In the genomic region with DNA sequence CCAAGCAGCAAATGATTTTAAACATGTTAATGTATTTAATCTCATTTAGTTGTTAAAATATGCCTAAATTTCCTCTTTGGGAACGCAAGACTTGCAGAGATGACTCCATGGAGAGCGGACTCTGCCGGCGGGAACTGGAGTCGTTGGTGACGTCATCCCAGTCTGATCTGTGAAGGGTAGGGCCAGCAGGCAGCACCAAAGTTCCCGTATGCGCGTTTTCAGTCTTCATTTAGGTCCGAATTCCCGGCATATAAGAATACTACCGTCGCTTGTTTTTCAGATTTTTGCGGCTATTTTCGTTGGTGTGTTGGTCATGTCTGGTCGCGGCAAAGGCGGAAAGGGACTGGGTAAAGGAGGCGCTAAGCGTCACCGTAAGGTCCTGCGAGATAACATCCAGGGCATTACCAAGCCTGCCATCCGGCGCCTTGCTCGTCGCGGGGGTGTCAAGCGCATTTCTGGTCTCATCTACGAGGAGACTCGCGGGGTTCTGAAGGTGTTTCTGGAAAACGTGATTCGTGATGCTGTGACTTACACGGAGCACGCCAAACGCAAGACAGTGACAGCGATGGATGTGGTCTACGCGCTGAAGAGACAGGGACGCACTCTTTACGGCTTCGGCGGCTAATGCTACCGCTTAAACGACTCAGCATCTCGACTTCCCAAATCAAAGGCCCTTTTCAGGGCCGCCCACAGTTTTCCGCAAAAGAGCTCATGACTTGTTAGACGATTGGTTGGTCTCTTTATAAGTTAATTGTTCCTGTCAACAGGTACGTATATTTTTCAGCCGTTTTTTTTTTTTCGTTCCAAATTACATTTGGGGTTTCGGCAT, we compare ENCODE assay signal across 1 cellular context.
TF ChIP-seq lines count a peak whose summit lies in the region.

No MANE protein-coding gene starts in this region.

TF ChIP-seq in HepG2, 621 proteins besides CTCF, POLR2A, EP300 and RAD21 (continued from another document and continues in another):
- TF ChIP-seq, protein P1, sequence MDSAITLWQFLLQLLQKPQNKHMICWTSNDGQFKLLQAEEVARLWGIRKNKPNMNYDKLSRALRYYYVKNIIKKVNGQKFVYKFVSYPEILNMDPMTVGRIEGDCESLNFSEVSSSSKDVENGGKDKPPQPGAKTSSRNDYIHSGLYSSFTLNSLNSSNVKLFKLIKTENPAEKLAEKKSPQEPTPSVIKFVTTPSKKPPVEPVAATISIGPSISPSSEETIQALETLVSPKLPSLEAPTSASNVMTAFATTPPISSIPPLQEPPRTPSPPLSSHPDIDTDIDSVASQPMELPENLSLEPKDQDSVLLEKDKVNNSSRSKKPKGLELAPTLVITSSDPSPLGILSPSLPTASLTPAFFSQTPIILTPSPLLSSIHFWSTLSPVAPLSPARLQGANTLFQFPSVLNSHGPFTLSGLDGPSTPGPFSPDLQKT (CRISPR knock-in tag; IDR thresholded peaks at IDR 0.05; ENCODE audit: borderline replicate concordance) = no peak
- TF ChIP-seq FOXP1 (IDR thresholded peaks at IDR 0.05) (no peak), FOXP1 (CRISPR knock-in tag; IDR thresholded peaks at IDR 0.05) (0 out of 2 replicates have a peak, but pooled peaks have one; percentile 37), PAWR (CRISPR knock-in tag; IDR thresholded peaks at IDR 0.05; ENCODE audit: borderline replicate concordance) (no peak), ZNF3 (CRISPR knock-in tag; IDR thresholded peaks at IDR 0.05) (no peak; the same call in 1 of the 2 replicates), ZNF558 (CRISPR knock-in tag; IDR thresholded peaks at IDR 0.05; ENCODE audit: borderline replicate concordance) (peak; percentile 43; the same call in 1 of the 2 replicates), ESRRA (CRISPR knock-in tag; IDR thresholded peaks at IDR 0.05; ENCODE audit: low read depth) (no peak), ZNF550 (CRISPR knock-in tag; IDR thresholded peaks at IDR 0.05; ENCODE audit: borderline replicate concordance) (0 out of 2 replicates have a peak, but pooled peaks have one; percentile 62), CBX2 (IDR thresholded peaks at IDR 0.05; ENCODE audit: low read depth, low read length) (no peak), CBX2 (CRISPR knock-in tag; IDR thresholded peaks at IDR 0.05; ENCODE audit: low read depth) (0 out of 2 replicates have a peak, but pooled peaks have one; percentile 9), JUNB (CRISPR knock-in tag; IDR thresholded peaks at IDR 0.05; ENCODE audit: borderline replicate concordance) (peak; percentile 5; the same call in 1 of the 2 replicates), JUND (CRISPR knock-in tag; IDR thresholded peaks at IDR 0.05) (peak; percentile 96), CHD2 (IDR thresholded peaks at IDR 0.05; ENCODE audit: low read depth, low read length) (peak; percentile 49; the same call in 1 of the 2 replicates), ZNF790 (CRISPR knock-in tag; IDR thresholded peaks at IDR 0.05; ENCODE audit: borderline replicate concordance) (no peak; the same call in 1 of the 2 replicates), ATF4 (CRISPR knock-in tag; IDR thresholded peaks at IDR 0.05) (peak in 1 of 2 experiments; percentile 76; a peak in 2 of 4 replicates), SIX1 (CRISPR knock-in tag; IDR thresholded peaks at IDR 0.05; ENCODE audit: borderline replicate concordance) (0 out of 2 replicates have a peak, but pooled peaks have one; percentile 53), MAF1 (CRISPR knock-in tag; IDR thresholded peaks at IDR 0.05; ENCODE audit: borderline replicate concordance) (no peak), ZNF33B (CRISPR knock-in tag; IDR thresholded peaks at IDR 0.05) (peak; percentile 88), PAXIP1 (CRISPR knock-in tag; conservative IDR thresholded peaks at IDR 0.05) (no peak), BRCA1 (CRISPR knock-in tag; IDR thresholded peaks at IDR 0.05) (0 out of 2 replicates have a peak, but pooled peaks have one; percentile 22), WIZ (CRISPR knock-in tag; IDR thresholded peaks at IDR 0.05) (peak; percentile 88; the same call in 1 of the 2 replicates), PITX1 (CRISPR knock-in tag; IDR thresholded peaks at IDR 0.05) (no peak; the same call in 1 of the 2 replicates), MEIS2 (CRISPR knock-in tag; IDR thresholded peaks at IDR 0.05) (peak; percentile 70; the same call in 1 of the 2 replicates), MTF1 (CRISPR knock-in tag; IDR thresholded peaks at IDR 0.05) (peak; percentile 68), ARNT (IDR thresholded peaks at IDR 0.05) (no peak), NFE2L2 (IDR thresholded peaks at IDR 0.05; ENCODE audit: low read length) (no peak), NR2F6 (IDR thresholded peaks at IDR 0.05) (peak; percentile 30; the same call in 1 of the 2 replicates), NR2F6 (CRISPR knock-in tag; IDR thresholded peaks at IDR 0.05) (peak; percentile 48), ZNF547 (CRISPR knock-in tag; IDR thresholded peaks at IDR 0.05) (peak; percentile 95), CCDC6 (CRISPR knock-in tag; IDR thresholded peaks at IDR 0.05) (peak; percentile 85), ZNF180 (CRISPR knock-in tag; IDR thresholded peaks at IDR 0.05; ENCODE audit: borderline replicate concordance, low read depth) (0 out of 2 replicates have a peak, but pooled peaks have one; percentile 78), ZNF768 (CRISPR knock-in tag; IDR thresholded peaks at IDR 0.05) (peak; percentile 60; the same call in 1 of the 2 replicates), TRIM24 (CRISPR knock-in tag; IDR thresholded peaks at IDR 0.05) (no peak), ZNF607 (CRISPR knock-in tag; IDR thresholded peaks at IDR 0.05; ENCODE audit: borderline replicate concordance) (peak; percentile 86; the same call in 1 of the 2 replicates), ZSCAN25 (CRISPR knock-in tag; IDR thresholded peaks at IDR 0.05) (no peak; the same call in 1 of the 2 replicates), KDM6A (CRISPR knock-in tag; IDR thresholded peaks at IDR 0.05; ENCODE audit: low read depth) (no peak), HMG20A (CRISPR knock-in tag; IDR thresholded peaks at IDR 0.05; ENCODE audit: borderline replicate concordance) (no peak; the same call in 1 of the 2 replicates), MIXL1 (CRISPR knock-in tag; IDR thresholded peaks at IDR 0.05) (no peak), ZNF552 (CRISPR knock-in tag; IDR thresholded peaks at IDR 0.05; ENCODE audit: borderline replicate concordance) (peak; percentile 83), ZNF670 (CRISPR knock-in tag; IDR thresholded peaks at IDR 0.05; ENCODE audit: borderline replicate concordance) (peak; percentile 79; the same call in 1 of the 2 replicates), SP5 (CRISPR knock-in tag; IDR thresholded peaks at IDR 0.05; ENCODE audit: borderline replicate concordance, low read depth) (no peak), SAP130 (CRISPR knock-in tag; IDR thresholded peaks at IDR 0.05; ENCODE audit: low read depth) (peak; percentile 99)
- TF ChIP-seq, protein P2, sequence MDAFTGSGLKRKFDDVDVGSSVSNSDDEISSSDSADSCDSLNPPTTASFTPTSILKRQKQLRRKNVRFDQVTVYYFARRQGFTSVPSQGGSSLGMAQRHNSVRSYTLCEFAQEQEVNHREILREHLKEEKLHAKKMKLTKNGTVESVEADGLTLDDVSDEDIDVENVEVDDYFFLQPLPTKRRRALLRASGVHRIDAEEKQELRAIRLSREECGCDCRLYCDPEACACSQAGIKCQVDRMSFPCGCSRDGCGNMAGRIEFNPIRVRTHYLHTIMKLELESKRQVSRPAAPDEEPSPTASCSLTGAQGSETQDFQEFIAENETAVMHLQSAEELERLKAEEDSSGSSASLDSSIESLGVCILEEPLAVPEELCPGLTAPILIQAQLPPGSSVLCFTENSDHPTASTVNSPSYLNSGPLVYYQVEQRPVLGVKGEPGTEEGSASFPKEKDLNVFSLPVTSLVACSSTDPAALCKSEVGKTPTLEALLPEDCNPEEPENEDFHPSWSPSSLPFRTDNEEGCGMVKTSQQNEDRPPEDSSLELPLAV (CRISPR knock-in tag; conservative IDR thresholded peaks at IDR 0.05; ENCODE audit: low read depth) = no peak; the same call in 1 of the 2 replicates
- TF ChIP-seq, protein P3, sequence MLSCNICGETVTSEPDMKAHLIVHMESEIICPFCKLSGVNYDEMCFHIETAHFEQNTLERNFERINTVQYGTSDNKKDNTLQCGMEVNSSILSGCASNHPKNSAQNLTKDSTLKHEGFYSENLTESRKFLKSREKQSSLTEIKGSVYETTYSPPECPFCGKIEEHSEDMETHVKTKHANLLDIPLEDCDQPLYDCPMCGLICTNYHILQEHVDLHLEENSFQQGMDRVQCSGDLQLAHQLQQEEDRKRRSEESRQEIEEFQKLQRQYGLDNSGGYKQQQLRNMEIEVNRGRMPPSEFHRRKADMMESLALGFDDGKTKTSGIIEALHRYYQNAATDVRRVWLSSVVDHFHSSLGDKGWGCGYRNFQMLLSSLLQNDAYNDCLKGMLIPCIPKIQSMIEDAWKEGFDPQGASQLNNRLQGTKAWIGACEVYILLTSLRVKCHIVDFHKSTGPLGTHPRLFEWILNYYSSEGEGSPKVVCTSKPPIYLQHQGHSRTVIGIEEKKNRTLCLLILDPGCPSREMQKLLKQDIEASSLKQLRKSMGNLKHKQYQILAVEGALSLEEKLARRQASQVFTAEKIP (CRISPR knock-in tag; IDR thresholded peaks at IDR 0.05; ENCODE audit: borderline replicate concordance) = no peak
- TF ChIP-seq, protein P4, sequence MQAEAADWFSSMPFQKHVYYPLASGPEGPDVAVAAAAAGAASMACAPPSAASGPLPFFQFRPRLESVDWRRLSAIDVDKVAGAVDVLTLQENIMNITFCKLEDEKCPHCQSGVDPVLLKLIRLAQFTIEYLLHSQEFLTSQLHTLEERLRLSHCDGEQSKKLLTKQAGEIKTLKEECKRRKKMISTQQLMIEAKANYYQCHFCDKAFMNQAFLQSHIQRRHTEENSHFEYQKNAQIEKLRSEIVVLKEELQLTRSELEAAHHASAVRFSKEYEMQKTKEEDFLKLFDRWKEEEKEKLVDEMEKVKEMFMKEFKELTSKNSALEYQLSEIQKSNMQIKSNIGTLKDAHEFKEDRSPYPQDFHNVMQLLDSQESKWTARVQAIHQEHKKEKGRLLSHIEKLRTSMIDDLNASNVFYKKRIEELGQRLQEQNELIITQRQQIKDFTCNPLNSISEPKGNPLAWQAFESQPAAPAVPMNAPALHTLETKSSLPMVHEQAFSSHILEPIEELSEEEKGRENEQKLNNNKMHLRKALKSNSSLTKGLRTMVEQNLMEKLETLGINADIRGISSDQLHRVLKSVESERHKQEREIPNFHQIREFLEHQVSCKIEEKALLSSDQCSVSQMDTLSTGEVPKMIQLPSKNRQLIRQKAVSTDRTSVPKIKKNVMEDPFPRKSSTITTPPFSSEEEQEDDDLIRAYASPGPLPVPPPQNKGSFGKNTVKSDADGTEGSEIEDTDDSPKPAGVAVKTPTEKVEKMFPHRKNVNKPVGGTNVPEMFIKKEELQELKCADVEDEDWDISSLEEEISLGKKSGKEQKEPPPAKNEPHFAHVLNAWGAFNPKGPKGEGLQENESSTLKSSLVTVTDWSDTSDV (CRISPR knock-in tag; IDR thresholded peaks at IDR 0.05) = 0 out of 2 replicates have a peak, but pooled peaks have one; percentile 18
- TF ChIP-seq, protein P5, sequence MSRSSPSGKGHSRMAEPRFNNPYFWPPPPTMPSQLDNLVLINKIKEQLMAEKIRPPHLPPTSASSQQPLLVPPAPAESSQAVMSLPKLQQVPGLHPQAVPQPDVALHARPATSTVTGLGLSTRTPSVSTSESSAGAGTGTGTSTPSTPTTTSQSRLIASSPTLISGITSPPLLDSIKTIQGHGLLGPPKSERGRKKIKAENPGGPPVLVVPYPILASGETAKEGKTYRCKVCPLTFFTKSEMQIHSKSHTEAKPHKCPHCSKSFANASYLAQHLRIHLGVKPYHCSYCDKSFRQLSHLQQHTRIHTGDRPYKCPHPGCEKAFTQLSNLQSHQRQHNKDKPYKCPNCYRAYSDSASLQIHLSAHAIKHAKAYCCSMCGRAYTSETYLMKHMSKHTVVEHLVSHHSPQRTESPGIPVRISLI (CRISPR knock-in tag; IDR thresholded peaks at IDR 0.05; ENCODE audit: borderline replicate concordance) = peak; percentile 41; the same call in 1 of the 2 replicates
- TF ChIP-seq, protein P6, sequence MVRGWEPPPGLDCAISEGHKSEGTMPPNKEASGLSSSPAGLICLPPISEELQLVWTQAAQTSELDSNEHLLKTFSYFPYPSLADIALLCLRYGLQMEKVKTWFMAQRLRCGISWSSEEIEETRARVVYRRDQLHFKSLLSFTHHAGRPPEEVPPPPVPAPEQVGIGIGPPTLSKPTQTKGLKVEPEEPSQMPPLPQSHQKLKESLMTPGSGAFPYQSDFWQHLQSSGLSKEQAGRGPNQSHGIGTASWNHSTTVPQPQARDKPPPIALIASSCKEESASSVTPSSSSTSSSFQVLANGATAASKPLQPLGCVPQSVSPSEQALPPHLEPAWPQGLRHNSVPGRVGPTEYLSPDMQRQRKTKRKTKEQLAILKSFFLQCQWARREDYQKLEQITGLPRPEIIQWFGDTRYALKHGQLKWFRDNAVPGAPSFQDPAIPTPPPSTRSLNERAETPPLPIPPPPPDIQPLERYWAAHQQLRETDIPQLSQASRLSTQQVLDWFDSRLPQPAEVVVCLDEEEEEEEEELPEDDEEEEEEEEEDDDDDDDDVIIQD (CRISPR knock-in tag; IDR thresholded peaks at IDR 0.05; ENCODE audit: low read depth) = peak; percentile 61; the same call in 1 of the 2 replicates
- TF ChIP-seq, protein P7, sequence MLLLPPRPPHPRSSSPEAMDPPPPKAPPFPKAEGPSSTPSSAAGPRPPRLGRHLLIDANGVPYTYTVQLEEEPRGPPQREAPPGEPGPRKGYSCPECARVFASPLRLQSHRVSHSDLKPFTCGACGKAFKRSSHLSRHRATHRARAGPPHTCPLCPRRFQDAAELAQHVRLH (CRISPR knock-in tag; IDR thresholded peaks at IDR 0.05; ENCODE audit: borderline replicate concordance, low read depth) = peak; percentile 66; the same call in 1 of the 2 replicates
